Comparison of ENCODE assay signal across 1 cellular context in genomic region chr14:102601378-102601925, GRCh38.
TF ChIP-seq lines count a peak whose summit lies in the region.

No MANE protein-coding gene starts in this region.

TF ChIP-seq in K562, 482 proteins besides CTCF, POLR2A, EP300 and RAD21 (continued from another document):
- TF ChIP-seq PREB (CRISPR knock-in tag; IDR thresholded peaks at IDR 0.05) = no peak
